In the genomic region with DNA sequence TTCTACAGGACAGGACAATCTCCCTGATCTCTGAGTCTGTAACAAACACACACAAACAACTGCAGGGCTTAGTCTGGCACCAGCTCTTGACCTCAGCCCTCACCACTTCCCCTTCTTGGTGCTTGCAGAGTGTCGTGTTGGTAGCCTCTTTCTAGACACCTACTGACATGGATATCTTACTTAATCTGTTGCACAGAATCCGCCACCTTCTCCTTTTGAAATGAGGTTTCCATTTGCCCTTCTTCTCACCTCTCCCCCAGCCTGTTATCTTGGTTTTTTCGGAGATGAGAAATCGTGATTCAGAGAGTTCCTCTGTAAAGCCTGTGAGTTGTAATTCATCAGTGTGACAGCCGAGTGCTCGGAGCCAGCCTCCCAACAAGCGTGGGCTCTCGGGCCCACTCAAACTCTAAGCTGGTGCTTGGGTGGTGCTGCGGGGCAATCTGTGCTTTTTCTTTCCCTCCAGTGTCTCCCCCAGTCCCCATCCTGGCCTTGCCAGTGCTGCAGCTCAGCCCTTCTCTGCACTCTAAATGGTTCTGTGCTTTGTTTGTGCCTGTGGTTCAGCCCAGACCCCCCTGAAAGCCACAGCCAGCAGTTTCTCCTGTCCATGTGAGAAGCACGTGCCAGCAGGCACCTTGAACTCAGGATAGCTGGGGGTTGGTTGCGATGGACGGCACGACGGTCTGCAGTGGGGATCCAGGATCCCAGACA, we compare ENCODE assay signal across 8 cellular contexts. TPM values are rescaled to one million over a fixed set of nuclear protein-coding genes. Genes with fewer than 3 reads are reported as not detected.
A peak's percentile ranks its signal among the peaks of the same experiment; 100 is the strongest.
DNase-seq lines count a peak whose midpoint lies in the region; ATAC-seq and TF ChIP-seq lines count a peak whose summit lies in the region.

No MANE protein-coding gene starts in this region.

- 23 to 42% methylated on average over 6 to 9 of the region's 14 CpGs for WGBS in gastroesophageal sphincter (ENCODE audit: low coverage in 1 of 2), 2 donors
- WGBS in transverse colon (ENCODE audit: low coverage in 1 of 2), 2 donors = 0 to 51% methylated on average over 1 to 14 of the region's 14 CpGs

- intact Hi-C loops in posterior vena cava (cut with DNase I) (no loop called here), transverse colon (cut with DNase I; ENCODE audit: low total_unique reads) (no loop called here)

- TF ChIP-seq POLR2A in gastroesophageal sphincter (IDR thresholded peaks at IDR 0.05) = no peak
- TF ChIP-seq POLR2A in transverse colon (IDR thresholded peaks at IDR 0.05) = peak; percentile 22

- no peaks in the 10 kb centered on the region for H3K79me2 ChIP-seq in OCI-LY1 (ENCODE audit: insufficient read depth, low read length)

- in situ Hi-C loops in transverse colon (cut with MboI; ENCODE audit: low pct_ligation_motif_present in 1 of 4, low pct_unique_long_range_greater_than_20kb in 1 of 4, low sequenced_read_pairs in 3 of 4) = no loop called here

- peaks cover 48% of the 10 kb centered on the region for H3K4me1 Mint-ChIP-seq in activated T-cell treated with anti-CD3 and anti-CD28 coated beads, Interleukin-2, amount 50 U/mL, for 72 hours (ENCODE audit: low read depth)

- H4K20me1 ChIP-seq in OCI-LY1 (ENCODE audit: insufficient read depth, low read length) = no peaks in the 10 kb centered on the region

- H3K9ac ChIP-seq in OCI-LY1 (ENCODE audit: low read length) = no peak overlapping the region

- H3K36me3 Mint-ChIP-seq in activated T-cell treated with anti-CD3 and anti-CD28 coated beads, Interleukin-2, amount 50 U/mL, for 72 hours (ENCODE audit: insufficient read depth in 2 of 2) = peaks cover 0 to 2% of the 10 kb centered on the region in 2 donors

- H3K27me3 Mint-ChIP-seq in activated T-cell treated with anti-CD3 and anti-CD28 coated beads, Interleukin-2, amount 50 U/mL, for 72 hours (ENCODE audit: low read depth) = no peaks in the 10 kb centered on the region

- TF ChIP-seq CTCF in OCI-LY1 (IDR thresholded peaks at IDR 0.05; ENCODE audit: low read length) = no peak
- no peak for TF ChIP-seq CTCF in gastroesophageal sphincter (IDR thresholded peaks at IDR 0.05)
- no peak for TF ChIP-seq CTCF in transverse colon (IDR thresholded peaks at IDR 0.05)

- DNase-seq in GDM1 (lab: John Stamatoyannopoulos, UW) (peak; percentile 62), posterior vena cava (ENCODE audit: low spot score) (peak; percentile 86), transverse colon (peak; percentile 72), DMS153 treated with DMSO at 0.1 percent for 48 hours (lab: John Stamatoyannopoulos, UW; ENCODE audit: unreplicated experiment) (no peak)
- DNase-seq in activated T-cell treated with anti-CD3 and anti-CD28 coated beads, Interleukin-2, amount 50 U/mL, for 72 hours = peak; percentile 81 to 83

- no peak for TF ChIP-seq EP300 in gastroesophageal sphincter (IDR thresholded peaks at IDR 0.05)
- no peak for TF ChIP-seq EP300 in transverse colon (IDR thresholded peaks at IDR 0.05; ENCODE audit: low read depth)

- peak overlapping the region; percentile 71 to 81 for H3K4me3 Mint-ChIP-seq in activated T-cell treated with anti-CD3 and anti-CD28 coated beads, Interleukin-2, amount 50 U/mL, for 72 hours

- H3K4me3 ChIP-seq in OCI-LY1 (ENCODE audit: low read depth, low read length, poor library complexity, severe bottlenecking) = no peak overlapping the region
- peak overlapping the region; percentile 22 to 40 for H3K4me3 ChIP-seq in gastroesophageal sphincter
- peak overlapping the region in 1 of 4 donors; percentile 32 for H3K4me3 ChIP-seq in transverse colon

- no peaks in the 10 kb centered on the region for H3K36me3 ChIP-seq in OCI-LY1 (ENCODE audit: insufficient read depth, low read length)
- H3K36me3 ChIP-seq in gastroesophageal sphincter = peaks cover 0 to 5% of the 10 kb centered on the region in 2 donors
- no peaks in the 10 kb centered on the region for H3K36me3 ChIP-seq in transverse colon

- H3F3A ChIP-seq in OCI-LY1 (ENCODE audit: insufficient read depth, low read length) = no peaks in the 10 kb centered on the region

- no peaks in the 10 kb centered on the region for H3K9me3 Mint-ChIP-seq in activated T-cell treated with anti-CD3 and anti-CD28 coated beads, Interleukin-2, amount 50 U/mL, for 72 hours

- no peaks in the 10 kb centered on the region for H3K27me3 ChIP-seq in OCI-LY1 (ENCODE audit: insufficient read depth, low read length)
- no peaks in the 10 kb centered on the region for H3K27me3 ChIP-seq in gastroesophageal sphincter
- no peaks in the 10 kb centered on the region for H3K27me3 ChIP-seq in transverse colon

- ATAC-seq in HG02571 (IDR thresholded peaks at IDR 0.05; ENCODE audit: unreplicated experiment) (peak; percentile 64), gastroesophageal sphincter (peak; percentile 76)
- peak; percentile 95 to 96 for ATAC-seq in activated T-cell treated with anti-CD3 and anti-CD28 coated beads, Interleukin-2, amount 50 U/mL, for 72 hours (replicated peaks in 1 of 2)

- H3K27ac Mint-ChIP-seq in activated T-cell treated with anti-CD3 and anti-CD28 coated beads, Interleukin-2, amount 50 U/mL, for 72 hours = peak overlapping the region; percentile 44

- H3K9me2 ChIP-seq in OCI-LY1 (ENCODE audit: low read depth, low read length) = no peaks in the 10 kb centered on the region

- no peaks in the 10 kb centered on the region for H3K9me3 ChIP-seq in OCI-LY1 (ENCODE audit: low read length)
- no peaks in the 10 kb centered on the region for H3K9me3 ChIP-seq in gastroesophageal sphincter
- H3K9me3 ChIP-seq in transverse colon = no peaks in the 10 kb centered on the region

- H2AFZ ChIP-seq in OCI-LY1 (ENCODE audit: low read length) = no peak overlapping the region

- peaks cover 20% of the 10 kb centered on the region for H3K4me1 ChIP-seq in OCI-LY1 (ENCODE audit: insufficient read depth, low read length, severe bottlenecking)
- H3K4me1 ChIP-seq in gastroesophageal sphincter = peaks cover 0 to 32% (median 11%) of the 10 kb centered on the region in 3 donors
- H3K4me1 ChIP-seq in transverse colon = peaks cover 17 to 39% (median 33%) of the 10 kb centered on the region in 4 donors

- peak overlapping the region; percentile 33; the same call in 1 of the 2 replicates for H3K4me2 ChIP-seq in OCI-LY1 (ENCODE audit: low read length)

- no peak overlapping the region for H3K27ac ChIP-seq in OCI-LY1 (ENCODE audit: low read depth, low read length, poor library complexity, severe bottlenecking)
- peak overlapping the region in 3 of 4 donors; percentile 78 to 82 (median 80) for H3K27ac ChIP-seq in gastroesophageal sphincter
- H3K27ac ChIP-seq in transverse colon = peak overlapping the region; percentile 69 to 87 (median 82)

RNA-seq across cellular contexts. Expression of a gene that starts 28.1 kb away (rescaled TPM):
- total RNA-seq in activated T-cell treated with anti-CD3 and anti-CD28 coated beads, Interleukin-2, amount 50 U/mL, for 72 hours = 10 to 100 TPM; 10.6 to 14.5 TPM
- total RNA-seq in gastroesophageal sphincter (10 to 100 TPM; 14.8 to 43.4 (median 28.5) TPM), posterior vena cava (10 to 100 TPM; 14.7 to 15.8 TPM), transverse colon (10 to 100 TPM; 18.5 to 41.3 (median 34.5) TPM)

RNA-seq across cellular contexts. Expression of a gene that starts 44.3 kb away (rescaled TPM):
- total RNA-seq in activated T-cell treated with anti-CD3 and anti-CD28 coated beads, Interleukin-2, amount 50 U/mL, for 72 hours = 10 to 100 TPM; 27.5 to 33.7 TPM
- total RNA-seq in gastroesophageal sphincter (10 to 100 TPM; 55.3 to 77.5 (median 66.3) TPM), posterior vena cava (10 to 100 TPM; 34.0 to 38.5 TPM), transverse colon (100 to 1,000 TPM; 100 to 940 (median 120) TPM)

RNA-seq across cellular contexts. Expression of a gene that starts 56.6 kb away (rescaled TPM):
- not detected for total RNA-seq in activated T-cell treated with anti-CD3 and anti-CD28 coated beads, Interleukin-2, amount 50 U/mL, for 72 hours
- total RNA-seq in gastroesophageal sphincter (not detected), posterior vena cava (not detected), transverse colon (under 1 TPM in 1 of 4 donors, not detected in 3; 0.79 TPM)
